ENCODE assay signal across 1 cellular context in the genomic region with DNA sequence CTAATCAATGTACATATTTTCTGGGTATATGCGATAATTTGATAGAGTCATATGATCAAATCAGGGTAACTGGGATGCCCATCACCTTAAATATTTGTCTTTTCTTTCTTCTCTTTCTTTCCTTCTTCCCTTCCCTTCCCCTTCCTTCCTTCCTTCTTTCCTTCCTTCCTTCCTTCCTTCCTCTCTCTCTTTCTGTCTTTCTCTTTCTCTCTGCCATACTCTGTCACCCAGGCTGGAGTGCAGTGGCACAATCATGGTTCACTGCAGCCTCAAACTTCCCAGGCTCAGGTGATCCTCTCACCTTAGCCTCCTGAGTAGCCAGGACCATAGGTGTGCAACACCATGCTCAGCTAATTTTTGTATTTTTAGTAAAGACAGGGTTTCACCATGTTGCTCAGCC. TPM values are rescaled to one million over a fixed set of nuclear protein-coding genes. Genes with fewer than 3 reads are reported as not detected.
"Had no signal": no experiment of that assay in that cellular context is flagged by ENCODE, and none has a peak within 500 bp of the region (broad histone marks: within the 10 kb centered on the region; RNA-seq: fewer than 3 reads in every experiment).

No MANE protein-coding gene starts in this region.

RNA-seq across cellular contexts. Expression of gene MCF2L2, which starts 47.3 kb away (rescaled TPM):
- total RNA-seq: ascending aorta had no signal
